ENCODE assay signal across 9 cellular contexts in genomic region chr1:7770620-7770938, GRCh38. TPM values are rescaled to one million over a fixed set of nuclear protein-coding genes. Genes with fewer than 3 reads are reported as not detected.
A peak's percentile ranks its signal among the peaks of the same experiment; 100 is the strongest.
DNase-seq lines count a peak whose midpoint lies in the region; ATAC-seq, FAIRE-seq and TF ChIP-seq lines count a peak whose summit lies in the region.
"Had no signal": no experiment of that assay in that cellular context is flagged by ENCODE, and none has a peak within 500 bp of the region (broad histone marks: within the 10 kb centered on the region; RNA-seq: fewer than 3 reads in every experiment).

No MANE protein-coding gene starts in this region.

- H3K36me3 Mint-ChIP-seq in activated CD4-positive, alpha-beta memory T cell treated with anti-CD3 and anti-CD28 coated beads for 36 hours, result peaks cover 14% of the 10 kb centered on the region

- peak overlapping the region; percentile 79 for H3K4me3 Mint-ChIP-seq in activated CD4-positive, alpha-beta memory T cell treated with anti-CD3 and anti-CD28 coated beads for 36 hours

- peaks cover 36% of the 10 kb centered on the region for H3K4me1 Mint-ChIP-seq in activated CD4-positive, alpha-beta memory T cell treated with anti-CD3 and anti-CD28 coated beads for 36 hours (ENCODE audit: low read depth)

- peaks cover 5% of the 10 kb centered on the region for H3K27me3 Mint-ChIP-seq in activated CD4-positive, alpha-beta memory T cell treated with anti-CD3 and anti-CD28 coated beads for 36 hours

- POLR2A ChIA-PET in activated CD4-positive, alpha-beta memory T cell treated with anti-CD3 and anti-CD28 coated beads for 36 hours (lab: Charles Lee), result no interaction called here

- H3K4me3 ChIP-seq in right atrium auricular region (peak overlapping the region; percentile 92 to 97), small intestine (ENCODE audit: low read depth in 1 of 2, low read length in 2 of 2) (peak overlapping the region; percentile 89 to 98)

- H3K9me3 ChIP-seq in right atrium auricular region, result no peaks in the 10 kb centered on the region
- H3K9me3 ChIP-seq in small intestine (ENCODE audit: control insufficient read depth, low read depth), result no peaks in the 10 kb centered on the region

- FAIRE-seq in small intestine (lab: Jason Lieb, UNC), result no peak
- FAIRE-seq: frontal cortex had no signal

- H3K4me1 ChIP-seq in right atrium auricular region (peaks cover 0 to 15% of the 10 kb centered on the region in 2 donors), small intestine (ENCODE audit: control insufficient read depth in 2 of 2, insufficient read depth in 1 of 2, low read depth in 1 of 2, low read length in 1 of 2) (peaks cover 0 to 2% of the 10 kb centered on the region in 2 donors)

- H3K27ac ChIP-seq in right atrium auricular region, result peak overlapping the region; percentile 89 to 91
- peak overlapping the region; percentile 38 to 97 for H3K27ac ChIP-seq in small intestine (ENCODE audit: low read depth in 1 of 2, low read length in 1 of 2)

- DNase-seq in Right ventricle myocardium superior (no peak), left cardiac atrium (no peak), right atrium auricular region (ENCODE audit: low spot score) (no peak), small intestine (peak; percentile 34), putamen (ENCODE audit: low spot score) (no peak), superior temporal gyrus (ENCODE audit: extremely low spot score) (no peak), NCI-H128 (lab: John Stamatoyannopoulos, UW; ENCODE audit: unreplicated experiment) (no peak)
- DNase-seq in activated CD4-positive, alpha-beta memory T cell treated with anti-CD3 and anti-CD28 coated beads for 36 hours, result no peak

- H3K27ac Mint-ChIP-seq in activated CD4-positive, alpha-beta memory T cell treated with anti-CD3 and anti-CD28 coated beads for 36 hours, result peak overlapping the region; percentile 67

- 35 to 38% (median 35%) methylated on average over 6 of the region's 6 CpGs for WGBS in small intestine, 3 donors

- H3K36me3 ChIP-seq in right atrium auricular region, result peaks cover 18% of the 10 kb centered on the region
- no peaks in the 10 kb centered on the region for H3K36me3 ChIP-seq in small intestine (ENCODE audit: control insufficient read depth in 2 of 2, insufficient read depth in 2 of 2, low read length in 2 of 2)

- ATAC-seq in Right ventricle myocardium superior (ENCODE audit: poor library complexity), result peak; percentile 47
- ATAC-seq in left cardiac atrium, result no peak

- no peaks in the 10 kb centered on the region for H3K27me3 ChIP-seq in right atrium auricular region
- H3K27me3 ChIP-seq in small intestine (ENCODE audit: control insufficient read depth in 2 of 2, insufficient read depth in 2 of 2, low read length in 2 of 2), result no peaks in the 10 kb centered on the region

- TF ChIP-seq CTCF in right atrium auricular region (IDR thresholded peaks at IDR 0.05), result no peak

- intact Hi-C loops in Right ventricle myocardium superior (cut with DNase I) (no loop called here), left cardiac atrium (cut with DNase I) (no loop called here)
- intact Hi-C loops in activated CD4-positive, alpha-beta memory T cell treated with anti-CD3 and anti-CD28 coated beads for 36 hours (cut with micrococcal nuclease), result no loop called here

- H3K9me3 Mint-ChIP-seq in activated CD4-positive, alpha-beta memory T cell treated with anti-CD3 and anti-CD28 coated beads for 36 hours, result no peaks in the 10 kb centered on the region

- CTCF ChIA-PET in activated CD4-positive, alpha-beta memory T cell treated with anti-CD3 and anti-CD28 coated beads for 36 hours (lab: Charles Lee), result no interaction called here

RNA-seq across cellular contexts. Expression of gene VAMP3, which starts 0.5 kb away (rescaled TPM):
- total RNA-seq in Right ventricle myocardium superior, result 60.3 TPM
- 10 to 100 TPM; 77.1 to 81.4 TPM for total RNA-seq in left cardiac atrium
- 10 to 100 TPM; 19.9 to 21.8 TPM for total RNA-seq in activated CD4-positive, alpha-beta memory T cell treated with anti-CD3 and anti-CD28 coated beads for 36 hours
- total RNA-seq in right atrium auricular region, result 10 to 100 TPM; 84.3 to 97.9 TPM
- 10 to 100 TPM; 51.8 to 81.9 (median 77.8) TPM for polyA plus RNA-seq in small intestine

RNA-seq across cellular contexts. Expression of gene PER3, which starts 13.5 kb away (rescaled TPM):
- total RNA-seq in Right ventricle myocardium superior, result 14.8 TPM
- total RNA-seq in left cardiac atrium, result 10 to 100 TPM; 15.5 to 24.3 TPM
- 1 to 10 TPM; 2.3 to 2.9 TPM for total RNA-seq in activated CD4-positive, alpha-beta memory T cell treated with anti-CD3 and anti-CD28 coated beads for 36 hours
- 10 to 100 TPM; 11.7 to 17.8 TPM for total RNA-seq in right atrium auricular region
- 1 to 10 TPM; 3.1 to 4.9 (median 3.9) TPM for polyA plus RNA-seq in small intestine
